In genomic region chr10:67763499-67764011, GRCh38 we compare ENCODE assay signal across 8 cellular contexts.
DNase-seq lines count a peak whose midpoint lies in the region; ATAC-seq and TF ChIP-seq lines count a peak whose summit lies in the region.

No MANE protein-coding gene starts in this region.

- DNase-seq in A172 (ENCODE audit: low spot score), result peak; percentile 63
- DNase-seq in NCI-H526 (lab: John Stamatoyannopoulos, UW), result peak; percentile 64 to 70
- peak; percentile 36 for DNase-seq in activated CD8-positive, alpha-beta memory T cell treated with anti-CD3 and anti-CD28 coated beads, Interleukin-2, amount 50 U/mL, for 24 hours (ENCODE audit: extremely low read depth)
- DNase-seq in endodermal cell, result peak; percentile 89
- DNase-seq in stimulated activated CD8-positive, alpha-beta memory T cell treated with anti-CD3 and anti-CD28 coated beads, Interleukin-15, amount 100 ng/mL, for 24 hours (ENCODE audit: low read depth), result peak; percentile 67

- H3K36me3 ChIP-seq in endodermal cell (ENCODE audit: control insufficient read depth, insufficient read depth, low read length) (no peaks in the 10 kb centered on the region), mesodermal cell (ENCODE audit: control insufficient read depth, insufficient read depth, low read length) (no peaks in the 10 kb centered on the region)

- TF ChIP-seq CTCF in endodermal cell (conservative IDR thresholded peaks at IDR 0.05), result no peak

- H3K9me3 Mint-ChIP-seq in endodermal cell, result peaks cover 6% of the 10 kb centered on the region

- no peaks in the 10 kb centered on the region for H3K27me3 ChIP-seq in endodermal cell (ENCODE audit: control insufficient read depth, insufficient read depth, low read length, poor library complexity, severe bottlenecking)

- H3K4me3 ChIP-seq in endodermal cell (ENCODE audit: low read length), result peak overlapping the region; percentile 98
- H3K4me3 ChIP-seq in mesodermal cell (ENCODE audit: extremely low read depth, insufficient read depth, low read length, poor library complexity, severe bottlenecking), result peak overlapping the region; percentile 54

- no peaks in the 10 kb centered on the region for H3K27me3 Mint-ChIP-seq in endodermal cell (ENCODE audit: insufficient read depth)

- H3K27ac ChIP-seq in endodermal cell (ENCODE audit: low read depth, low read length) (no peak overlapping the region), mesodermal cell (ENCODE audit: low read depth, low read length, severe bottlenecking) (no peak overlapping the region)

- ATAC-seq in GM18907 (IDR thresholded peaks at IDR 0.05; ENCODE audit: unreplicated experiment) (peak; percentile 39), HG03196 (IDR thresholded peaks at IDR 0.05; ENCODE audit: unreplicated experiment) (peak; percentile 15)

- 9 to 50% methylated on average over 9 to 22 of the region's 22 CpGs for WGBS in endodermal cell (ENCODE audit: insufficient coverage in 1 of 2, insufficient read length in 1 of 2), 2 experiments
- whole genome bisulfite sequencing in mesodermal cell (ENCODE audit: insufficient coverage in 2 of 2), 2 experiments, result 12 to 15% methylated on average over 17 to 18 of the region's 22 CpGs

- H3K4me3 Mint-ChIP-seq in endodermal cell, result peak overlapping the region; percentile 89

- peaks cover 2% of the 10 kb centered on the region for H3K4me1 Mint-ChIP-seq in endodermal cell

- H3K4me1 ChIP-seq in endodermal cell (ENCODE audit: control insufficient read depth, insufficient read depth, low read length), result no peaks in the 10 kb centered on the region
- H3K4me1 ChIP-seq in mesodermal cell (ENCODE audit: control insufficient read depth, insufficient read depth, low read length, poor library complexity, severe bottlenecking), result no peaks in the 10 kb centered on the region

- H3K36me3 Mint-ChIP-seq in endodermal cell (ENCODE audit: low read depth), result no peaks in the 10 kb centered on the region

- H3K9ac ChIP-seq in endodermal cell (ENCODE audit: extremely low read depth, low read length, poor library complexity, severe bottlenecking), result peak overlapping the region; percentile 67

- no peaks in the 10 kb centered on the region for H3K9me3 ChIP-seq in endodermal cell (ENCODE audit: control insufficient read depth, low read length)
- H3K9me3 ChIP-seq in mesodermal cell (ENCODE audit: control insufficient read depth, low read length), result no peaks in the 10 kb centered on the region

- peak overlapping the region; percentile 96 for H3K27ac Mint-ChIP-seq in endodermal cell

Comparison
In these comparisons a context has a peak if more than half of its experiments do, and no peak if none do; other contexts are left out.
1. DNase-seq: peak in every context shown above with its lines; median percentile 89 in endodermal cell; 67 in NCI-H526; 67 in stimulated activated CD8-positive, alpha-beta memory T cell treated with anti-CD3 and anti-CD28 coated beads, Interleukin-15, amount 100 ng/mL, for 24 hours; 63 in A172; 36 in activated CD8-positive, alpha-beta memory T cell treated with anti-CD3 and anti-CD28 coated beads, Interleukin-2, amount 50 U/mL, for 24 hours.